Comparison of ENCODE assay signal across 24 cellular contexts in the genomic region with DNA sequence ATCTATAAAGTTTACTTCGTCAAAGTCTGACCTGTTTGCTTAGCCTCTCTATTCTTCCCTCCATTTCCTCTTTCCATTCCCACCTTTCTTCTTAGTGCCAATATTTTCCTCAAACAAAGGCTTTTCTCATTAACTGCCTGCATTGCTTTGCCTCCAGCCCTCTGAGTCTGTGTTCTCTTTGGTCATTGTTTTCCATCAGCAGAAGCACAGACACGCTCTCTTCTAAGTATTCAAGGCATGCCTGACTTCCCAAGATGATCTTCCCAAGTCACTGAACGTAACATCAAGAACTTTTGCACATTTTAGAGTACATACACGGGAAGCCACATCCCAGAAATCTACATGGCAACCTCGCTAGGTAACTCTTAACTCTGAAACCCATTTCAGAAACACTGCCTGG.
"Had no signal": no experiment of that assay in that cellular context is flagged by ENCODE, and none has a peak within 500 bp of the region (broad histone marks: within the 10 kb centered on the region; RNA-seq: fewer than 3 reads in every experiment).

No MANE protein-coding gene starts in this region.

- H2AFZ ChIP-seq: hepatocyte had no signal

- H3K27me3 ChIP-seq: foreskin keratinocyte, hepatocyte, left lung, right atrium auricular region, upper lobe of right lung had no signal

- H3K27ac ChIP-seq: foreskin keratinocyte, hepatocyte, left lung, psoas muscle, right atrium auricular region, spleen, thoracic aorta, upper lobe of right lung had no signal

- H3K4me3 ChIP-seq: hepatocyte, left lung, lung, psoas muscle, right atrium auricular region, spleen, thoracic aorta, upper lobe of right lung had no signal

- H3K36me3 ChIP-seq: left lung, right atrium auricular region, spleen, thoracic aorta, upper lobe of right lung had no signal

- ATAC-seq: activated CD8-positive, alpha-beta T cell treated with anti-CD3 and anti-CD28 coated beads, Interleukin-2, amount 10 ng/mL, durations not matched to agents 7 days and 5 days; activated naive CD4-positive, alpha-beta T cell treated with anti-CD3 and anti-CD28 coated beads, Interleukin-2, amount 50 U/mL, for 72 hours; activated T-helper 17 cell treated with anti-CD3 and anti-CD28 coated beads, Interleukin-2, amount 50 U/mL, for 72 hours; foreskin keratinocyte; left lung; natural killer cell; upper lobe of right lung had no signal

- FAIRE-seq: endometrium had no signal

- H3K9me3 ChIP-seq: left lung, psoas muscle, thoracic aorta, upper lobe of right lung had no signal

- H3K79me2 ChIP-seq: hepatocyte had no signal

- DNase-seq: activated CD4-positive, alpha-beta T cell treated with anti-CD3 and anti-CD28 coated beads for 1 hour; activated CD4-positive, alpha-beta T cell treated with anti-CD3 and anti-CD28 coated beads, Interleukin-2, amount 50 U/mL, for 1 hour; activated CD8-positive, alpha-beta T cell treated with anti-CD3 and anti-CD28 coated beads, Interleukin-2, amount 10 ng/mL, durations not matched to agents 7 days and 5 days; aorta; caudate nucleus; effector CD4-positive, alpha-beta T cell; foreskin keratinocyte; glutamatergic neuron; immature natural killer cell; kidney glomerular epithelial cell; left lung; natural killer cell; psoas muscle; spleen; stimulated activated CD4-positive, alpha-beta T cell treated with anti-CD3 and anti-CD28 coated beads, Interleukin-4, amount 100 ng/mL, for 1 hour; stimulated activated naive CD4-positive, alpha-beta T cell; upper lobe of right lung had no signal

- H3K4me1 ChIP-seq: upper lobe of right lung had no signal

- H3K4me2 ChIP-seq: hepatocyte had no signal
